13 cellular contexts compared by ENCODE assay signal in the genomic region with DNA sequence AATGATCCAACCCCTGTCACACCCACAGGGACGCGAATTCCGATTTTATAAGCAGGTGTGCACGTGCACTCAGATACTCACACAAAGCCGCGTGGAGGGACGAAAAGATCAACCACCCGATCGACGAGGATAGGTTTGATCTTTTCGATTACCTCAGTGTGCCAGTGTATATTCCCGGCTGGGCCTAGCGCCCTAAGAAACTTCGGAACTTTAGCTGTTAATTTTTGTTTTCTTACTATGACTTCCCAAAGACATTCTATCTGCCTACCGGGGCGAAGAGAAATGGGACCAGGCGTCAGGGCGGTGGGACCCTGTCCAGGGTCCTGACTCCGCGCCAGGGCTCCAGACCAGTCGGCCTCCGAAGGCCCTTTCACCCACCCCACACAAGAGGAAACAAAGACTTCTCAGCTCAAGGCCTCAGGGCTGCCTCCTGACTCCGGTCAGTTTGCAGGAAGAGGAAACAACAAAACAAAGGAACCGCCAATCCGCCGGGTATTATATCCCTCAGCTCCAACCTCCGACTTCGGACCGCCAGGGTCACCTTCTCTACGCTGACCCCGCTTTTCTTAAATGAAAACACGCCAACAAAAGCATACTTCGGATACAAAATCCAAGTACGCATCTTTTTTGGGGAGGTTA. TPM values are rescaled to one million over a fixed set of nuclear protein-coding genes. Genes with fewer than 3 reads are reported as not detected.
A peak's percentile ranks its signal among the peaks of the same experiment; 100 is the strongest.
DNase-seq lines count a peak whose midpoint lies in the region; TF ChIP-seq lines count a peak whose summit lies in the region.
"Had no signal": no experiment of that assay in that cellular context is flagged by ENCODE, and none has a peak within 500 bp of the region (broad histone marks: within the 10 kb centered on the region; RNA-seq: fewer than 3 reads in every experiment).

No MANE protein-coding gene starts in this region.

- CTCF ChIA-PET in CD4-positive, alpha-beta memory T cell (lab: Charles Lee; ENCODE audit: partially characterized antibody): interaction anchor here (0.7 to 1.0 kb wide), 3 partner anchors 18 to 341 kb away, joined by 3 to 4 read pairs (median 3); no protein-coding TSS in a partner anchor

- peaks cover 0 to 9% (median 0%) of the 10 kb centered on the region in 8 donors for H3K9me3 Mint-ChIP-seq in CD4-positive, alpha-beta memory T cell
- H3K9me3 Mint-ChIP-seq in IgD-negative memory B cell: peaks cover 0 to 5% (median 0%) of the 10 kb centered on the region in 3 donors
- peaks cover 26% of the 10 kb centered on the region for H3K9me3 Mint-ChIP-seq in glutamatergic neuron (ENCODE audit: unreplicated experiment)
- no peaks in the 10 kb centered on the region for H3K9me3 Mint-ChIP-seq in nephron
- H3K9me3 Mint-ChIP-seq: activated CD8-positive, alpha-beta T cell treated with anti-CD3 and anti-CD28 coated beads for 36 hours had no signal

- no peaks in the 10 kb centered on the region for H3K36me3 Mint-ChIP-seq in CD4-positive, alpha-beta memory T cell
- H3K36me3 Mint-ChIP-seq in IgD-negative memory B cell (no peaks in the 10 kb centered on the region), glutamatergic neuron (ENCODE audit: unreplicated experiment) (no peaks in the 10 kb centered on the region), nephron (ENCODE audit: low read depth) (no peaks in the 10 kb centered on the region)
- H3K36me3 Mint-ChIP-seq: CD4-positive, CD25-positive, alpha-beta regulatory T cell had no signal

- H3K4me1 Mint-ChIP-seq in CD4-positive, alpha-beta memory T cell: peaks cover 9 to 55% (median 32%) of the 10 kb centered on the region in 4 donors
- peaks cover 12 to 16% (median 14%) of the 10 kb centered on the region in 3 donors for H3K4me1 Mint-ChIP-seq in IgD-negative memory B cell
- peaks cover 42% of the 10 kb centered on the region for H3K4me1 Mint-ChIP-seq in glutamatergic neuron (ENCODE audit: low read depth, unreplicated experiment)
- peaks cover 25% of the 10 kb centered on the region for H3K4me1 Mint-ChIP-seq in nephron

- H3K27me3 Mint-ChIP-seq in CD4-positive, alpha-beta memory T cell: peaks cover 58 to 79% of the 10 kb centered on the region in 2 donors
- H3K27me3 Mint-ChIP-seq in IgD-negative memory B cell (peaks cover 63% of the 10 kb centered on the region), glutamatergic neuron (ENCODE audit: unreplicated experiment) (peaks cover 15% of the 10 kb centered on the region), nephron (ENCODE audit: low read depth) (peaks cover 97% of the 10 kb centered on the region)

- TF ChIP-seq CTCF in glutamatergic neuron (IDR thresholded peaks at IDR 0.05; ENCODE audit: partially characterized antibody, unreplicated experiment) (no peak), nephron (IDR thresholded peaks at IDR 0.05; ENCODE audit: unreplicated experiment in 3 of 3) (no peak), GM13976 (IDR thresholded peaks at IDR 0.05; ENCODE audit: borderline replicate concordance, control extremely low read depth, extremely low read depth, insufficient read depth, missing control alignments) (no peak)

- peak overlapping the region in 5 of 8 donors; percentile 21 to 51 (median 41) for H3K4me3 Mint-ChIP-seq in CD4-positive, alpha-beta memory T cell
- H3K4me3 Mint-ChIP-seq in IgD-negative memory B cell (peak overlapping the region in 3 of 4 donors; percentile 50 to 78 (median 51)), glutamatergic neuron (ENCODE audit: unreplicated experiment) (peak overlapping the region; percentile 87), nephron (peak overlapping the region; percentile 69 to 72 (median 71))
- H3K4me3 Mint-ChIP-seq: activated CD8-positive, alpha-beta T cell treated with anti-CD3 and anti-CD28 coated beads for 36 hours had no signal

- H3K36me3 ChIP-seq in CD4-positive, alpha-beta memory T cell (ENCODE audit: insufficient read depth, low read length): no peaks in the 10 kb centered on the region

- H3K27me3 ChIP-seq in CD4-positive, alpha-beta memory T cell (ENCODE audit: insufficient read depth, low read length): peaks cover 60% of the 10 kb centered on the region

- in situ Hi-C loops in GM13976 (cut with MboI; ENCODE audit: low sequenced_read_pairs, unreplicated experiment): no loop called here

- H3K9me3 ChIP-seq in CD4-positive, alpha-beta memory T cell (ENCODE audit: control insufficient read depth in 1 of 2, low read length in 2 of 2): no peaks in the 10 kb centered on the region

- H3K27ac ChIP-seq in CD4-positive, alpha-beta memory T cell (ENCODE audit: low read depth, low read length): no peak overlapping the region
- H3K27ac ChIP-seq: epithelial cell of prostate had no signal

- H3K4me3 ChIP-seq in CD4-positive, alpha-beta memory T cell (ENCODE audit: low read length in 2 of 2): no peak overlapping the region

- peaks cover 17% of the 10 kb centered on the region for H3K4me1 ChIP-seq in CD4-positive, alpha-beta memory T cell (ENCODE audit: insufficient read depth, low read length)

- intact Hi-C loops in CD4-positive, alpha-beta memory T cell (cut with micrococcal nuclease): loop anchor here (5.0 kb wide), 1 partner anchor 414 kb away; no protein-coding TSS in a partner anchor

- POLR2A ChIA-PET in CD4-positive, alpha-beta memory T cell (lab: Charles Lee; ENCODE audit: partially characterized antibody): no interaction called here

- peak overlapping the region in 2 of 7 donors; percentile 17 to 52 for H3K27ac Mint-ChIP-seq in CD4-positive, alpha-beta memory T cell
- peak overlapping the region; percentile 31 to 92 (median 65) for H3K27ac Mint-ChIP-seq in IgD-negative memory B cell
- peak overlapping the region; percentile 83 for H3K27ac Mint-ChIP-seq in glutamatergic neuron (ENCODE audit: unreplicated experiment)
- no peak overlapping the region for H3K27ac Mint-ChIP-seq in nephron
- H3K27ac Mint-ChIP-seq: activated CD8-positive, alpha-beta T cell treated with anti-CD3 and anti-CD28 coated beads for 36 hours had no signal

- no peak for DNase-seq in CD4-positive, alpha-beta memory T cell
- DNase-seq in glutamatergic neuron (no peak), NCI-H82 treated with DMSO at 0.1 percent for 48 hours (lab: John Stamatoyannopoulos, UW; ENCODE audit: unreplicated experiment) (no peak), NCI-H2081 (lab: John Stamatoyannopoulos, UW) (no peak), NCI-H1417 treated with DMSO at 0.1 percent for 48 hours (lab: John Stamatoyannopoulos, UW) (no peak), GM13976 (ENCODE audit: low spot score) (no peak)

RNA-seq across cellular contexts. Expression of a gene that starts 6.8 kb away (rescaled TPM):
- total RNA-seq in CD4-positive, alpha-beta memory T cell: not detected
- polyA plus RNA-seq in CD4-positive, alpha-beta memory T cell: not detected
- not detected for polyA plus RNA-seq in IgD-negative memory B cell
- 48.9 TPM for total RNA-seq in glutamatergic neuron (ENCODE audit: unreplicated experiment)
- total RNA-seq: activated CD8-positive, alpha-beta T cell treated with anti-CD3 and anti-CD28 coated beads for 36 hours; CD4-positive, CD25-positive, alpha-beta regulatory T cell; temporal lobe had no signal
- polyA plus RNA-seq: CD4-positive, CD25-positive, alpha-beta regulatory T cell; keratinocyte had no signal

Comparison
In these comparisons a context has a peak if more than half of its experiments do, and no peak if none do; other contexts are left out.
1. H3K27ac Mint-ChIP-seq: peak in IgD-negative memory B cell (3 of 3) and glutamatergic neuron (single experiment); none in nephron (0 of 3).
2. RNA of a gene that starts 6.8 kb away (total RNA-seq): 48.9 TPM in glutamatergic neuron (single experiment); not detected in CD4-positive, alpha-beta memory T cell; every median in the first group is over 10 times any median in the second.
3. Peak in every context shown above with its lines, with median percentiles within 50 percentile points of each other: H3K4me3 Mint-ChIP-seq.